Comparison of ENCODE assay signal across 1 cellular context in genomic region chr19:20558571-20558970, GRCh38.
TF ChIP-seq lines count a peak whose summit lies in the region.

No MANE protein-coding gene starts in this region.

TF ChIP-seq in WTC11, 78 proteins besides CTCF, POLR2A, EP300 and RAD21 (continued from another document):
- TF ChIP-seq, protein P1, sequence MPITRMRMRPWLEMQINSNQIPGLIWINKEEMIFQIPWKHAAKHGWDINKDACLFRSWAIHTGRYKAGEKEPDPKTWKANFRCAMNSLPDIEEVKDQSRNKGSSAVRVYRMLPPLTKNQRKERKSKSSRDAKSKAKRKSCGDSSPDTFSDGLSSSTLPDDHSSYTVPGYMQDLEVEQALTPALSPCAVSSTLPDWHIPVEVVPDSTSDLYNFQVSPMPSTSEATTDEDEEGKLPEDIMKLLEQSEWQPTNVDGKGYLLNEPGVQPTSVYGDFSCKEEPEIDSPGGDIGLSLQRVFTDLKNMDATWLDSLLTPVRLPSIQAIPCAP (CRISPR knock-in tag; IDR thresholded peaks at IDR 0.05): no peak
- no peak for TF ChIP-seq TCF7 (CRISPR knock-in tag; IDR thresholded peaks at IDR 0.05; ENCODE audit: low read depth)
- TF ChIP-seq GRHL2 (CRISPR knock-in tag; IDR thresholded peaks at IDR 0.05; ENCODE audit: insufficient replicate concordance, severe bottlenecking): no peak
- TF ChIP-seq FOXJ3 (CRISPR knock-in tag; IDR thresholded peaks at IDR 0.05; ENCODE audit: borderline replicate concordance): no peak
- no peak for TF ChIP-seq MYBL2 (CRISPR knock-in tag; IDR thresholded peaks at IDR 0.05)
